ENCODE assay signal across 23 cellular contexts in the genomic region with DNA sequence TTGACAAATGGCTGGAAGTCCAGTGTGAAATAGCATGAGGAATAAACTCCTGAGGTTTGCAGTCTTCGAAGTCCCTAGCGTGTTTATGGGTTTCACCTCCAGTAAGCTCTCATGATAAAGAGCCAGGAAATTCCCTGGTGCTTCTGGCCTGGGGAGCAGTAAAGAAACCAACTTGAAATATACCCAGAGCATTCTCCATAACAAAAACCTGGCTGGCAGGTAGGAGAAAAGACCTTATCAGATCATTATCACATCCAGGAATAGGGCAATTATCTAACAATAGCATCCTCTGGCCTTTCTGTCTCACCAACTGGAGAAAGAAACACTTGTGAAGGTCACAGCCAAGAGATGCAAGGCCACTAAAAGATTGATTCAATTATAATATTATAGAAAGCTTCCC.
"Had no signal": no experiment of that assay in that cellular context is flagged by ENCODE, and none has a peak within 500 bp of the region (broad histone marks: within the 10 kb centered on the region; RNA-seq: fewer than 3 reads in every experiment).

No MANE protein-coding gene starts in this region.

- H3K27me3 ChIP-seq: cardiac muscle cell, esophagus muscularis mucosa, sigmoid colon, stomach, testis, upper lobe of right lung had no signal

- H3K4me1 ChIP-seq: esophagus muscularis mucosa, left ventricle myocardium inferior, sigmoid colon, stomach, testis, upper lobe of right lung had no signal

- DNase-seq: activated B cell treated with CpG ODN at 0.5 μM for 24 hours; activated CD4-positive, alpha-beta memory T cell treated with anti-CD3 and anti-CD28 coated beads for 36 hours; activated CD4-positive, alpha-beta T cell treated with anti-CD3 and anti-CD28 coated beads for 4 hours; activated naive CD8-positive, alpha-beta T cell treated with anti-CD3 and anti-CD28 coated beads for 36 hours; activated T-cell treated with anti-CD3 and anti-CD28 coated beads for 4 hours; amniotic stem cell; effector CD8-positive, alpha-beta T cell; immature natural killer cell; kidney glomerular epithelial cell; left ventricle myocardium inferior; mammary epithelial cell; nephron progenitor cell; nucleus accumbens; sigmoid colon; stimulated activated CD4-positive, alpha-beta T cell treated with anti-CD3 and anti-CD28 coated beads, Interleukin-4, amount 100 ng/mL, for 24 hours; stomach; testis; upper lobe of right lung had no signal

- ATAC-seq: stimulated activated effector memory CD8-positive, alpha-beta T cell treated with anti-CD3 and anti-CD28 coated beads, Interleukin-12 subunit alpha, Interleukin-12 subunit beta, amount 100 ng/mL, for 72 hours; upper lobe of right lung had no signal

- H3K36me3 ChIP-seq: cardiac muscle cell, esophagus muscularis mucosa, left ventricle myocardium inferior, sigmoid colon, stomach, upper lobe of right lung had no signal

- H3K9me3 ChIP-seq: esophagus muscularis mucosa, sigmoid colon, testis, upper lobe of right lung had no signal

- H3K4me3 ChIP-seq: cardiac muscle cell, esophagus muscularis mucosa, left ventricle myocardium inferior, sigmoid colon, stomach, testis, upper lobe of right lung had no signal

- H3K27ac ChIP-seq: cardiac muscle cell, esophagus muscularis mucosa, left ventricle myocardium inferior, sigmoid colon, stomach, testis, upper lobe of right lung had no signal

- FAIRE-seq: endothelial cell of umbilical vein, TTC549 had no signal
